Comparison of ENCODE assay signal across 8 cellular contexts in the genomic region with DNA sequence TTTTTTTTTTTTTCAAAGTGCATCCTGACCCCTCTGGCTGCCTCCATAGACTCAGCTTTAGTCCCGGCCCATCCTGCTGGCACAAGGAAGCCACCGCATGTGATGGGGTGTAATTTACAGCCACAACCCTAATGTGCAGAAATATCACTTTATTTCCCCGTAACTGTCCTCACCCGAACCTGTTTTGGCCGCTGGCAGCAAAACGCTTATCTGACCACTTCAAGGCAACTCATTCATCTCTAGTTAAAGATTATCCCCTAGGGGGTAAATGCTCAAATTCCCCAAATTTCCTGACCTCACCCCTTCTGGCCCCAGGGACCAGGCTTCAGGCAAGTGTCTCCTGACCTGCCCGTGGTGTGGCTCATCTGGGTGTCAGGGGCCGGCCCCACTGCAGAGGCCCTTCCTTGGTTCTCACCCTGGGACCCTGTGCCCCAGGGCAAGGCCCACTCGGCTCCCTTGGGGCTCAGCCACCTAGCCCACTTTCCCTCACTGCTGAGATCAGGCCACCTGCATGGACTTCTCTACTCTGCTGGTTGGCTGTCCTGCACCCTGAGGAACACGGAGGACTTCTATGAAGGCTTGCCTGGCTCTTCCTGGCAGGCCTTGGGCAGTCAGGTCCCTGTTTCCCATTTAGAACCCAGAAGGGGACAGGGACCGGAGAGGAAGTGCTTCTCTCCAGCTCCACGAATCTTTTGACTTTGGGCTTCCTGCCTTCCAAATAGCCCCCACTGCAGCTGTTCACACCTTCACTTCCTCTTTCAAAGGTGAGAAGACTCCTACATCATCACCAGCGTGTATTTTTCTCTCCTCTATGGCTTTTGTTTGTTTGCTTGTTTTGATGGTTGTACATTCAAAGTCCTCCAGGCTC. TPM values are rescaled to one million over a fixed set of nuclear protein-coding genes. Genes with fewer than 3 reads are reported as not detected.
DNase-seq lines count a peak whose midpoint lies in the region; ATAC-seq and TF ChIP-seq lines count a peak whose summit lies in the region.

No MANE protein-coding gene starts in this region.

- H3K4me1 ChIP-seq in upper lobe of left lung = peaks cover 4 to 12% (median 9%) of the 10 kb centered on the region in 4 donors

- WGBS in upper lobe of left lung, 2 donors = 52 to 57% methylated on average over 10 to 13 of the region's 13 CpGs

- H3K27me3 ChIP-seq in upper lobe of left lung (no peaks in the 10 kb centered on the region), MG63 (no peaks in the 10 kb centered on the region)

- peak; percentile 72 for DNase-seq in OCI-M1 (lab: John Stamatoyannopoulos, UW)
- no peak for DNase-seq in left cardiac atrium
- DNase-seq in upper lobe of left lung = no peak
- DNase-seq in MG63 = no peak
- no peak for DNase-seq in activated CD4-positive, CD25-positive, alpha-beta regulatory T cell (lab: John Stamatoyannopoulos, UW)
- no peak for DNase-seq in cerebellar nuclear complex (lab: John Stamatoyannopoulos, UW)

- H3K4me3 ChIP-seq in GM12875 (ENCODE audit: low read depth, low read length) (peak overlapping the region; percentile 52), upper lobe of left lung (peak overlapping the region in 3 of 4 donors; percentile 30 to 44 (median 31)), MG63 (no peak overlapping the region)

- TF ChIP-seq CTCF in GM12875 (IDR thresholded peaks at IDR 0.05; ENCODE audit: borderline replicate concordance, insufficient read depth, low read depth, low read length) (no peak), upper lobe of left lung (IDR thresholded peaks at IDR 0.05) (no peak)

- H3K9me3 ChIP-seq in upper lobe of left lung = no peaks in the 10 kb centered on the region
- no peaks in the 10 kb centered on the region for H3K9me3 ChIP-seq in MG63

- intact Hi-C loops in left cardiac atrium (cut with DNase I) = loop anchor here (2.0 to 10.0 kb wide), 3 partner anchors 256 to 338 kb away; a partner anchor contains a TSS

- ATAC-seq in GM21529 (IDR thresholded peaks at IDR 0.05; ENCODE audit: unreplicated experiment) = peak; percentile 54
- peak; percentile 5 to 8 for ATAC-seq in left cardiac atrium
- ATAC-seq in upper lobe of left lung (ENCODE audit: low FRiP score in 2 of 2) = no peak

- TF ChIP-seq EP300 in upper lobe of left lung (IDR thresholded peaks at IDR 0.05) = no peak

- H3K27ac ChIP-seq in upper lobe of left lung = no peak overlapping the region

- no peaks in the 10 kb centered on the region for H3K36me3 ChIP-seq in upper lobe of left lung
- no peaks in the 10 kb centered on the region for H3K36me3 ChIP-seq in MG63

- TF ChIP-seq POLR2A in upper lobe of left lung (IDR thresholded peaks at IDR 0.05) = no peak

RNA-seq across cellular contexts. Expression of a gene that starts 53.3 kb away (rescaled TPM):
- total RNA-seq in left cardiac atrium (1 to 10 TPM; 3.4 to 6.6 TPM), upper lobe of left lung (10 to 100 TPM in 1 of 6 donors, 1 to 10 TPM in 5; 1.7 to 12.9 (median 4.1) TPM)
- not detected in 2 replicates for total RNA-seq in MG63 (2014; rRNA removed; shearing (Covaris generic); ENCODE audit: low replicate concordance)

Comparison
In these comparisons a context has a peak if more than half of its experiments do, and no peak if none do; other contexts are left out.
1. ATAC-seq: peak in GM21529 (single experiment) and left cardiac atrium (2 of 2); none in upper lobe of left lung (0 of 2).